In genomic region chr14:55297611-55298323, GRCh38 we compare ENCODE assay signal across 9 cellular contexts. TPM values are rescaled to one million over a fixed set of nuclear protein-coding genes. Genes with fewer than 3 reads are reported as not detected.
DNase-seq lines count a peak whose midpoint lies in the region; ATAC-seq and TF ChIP-seq lines count a peak whose summit lies in the region.
"Had no signal": no experiment of that assay in that cellular context is flagged by ENCODE, and none has a peak within 500 bp of the region (broad histone marks: within the 10 kb centered on the region; RNA-seq: fewer than 3 reads in every experiment).

No MANE protein-coding gene starts in this region.

- no peaks in the 10 kb centered on the region for H3K27me3 Mint-ChIP-seq in GM23338 (ENCODE audit: insufficient read depth, low read depth, poor library complexity)
- no peaks in the 10 kb centered on the region for H3K27me3 Mint-ChIP-seq in endothelial cell (ENCODE audit: unreplicated experiment)

- no peak for ATAC-seq in GM23338
- peak; percentile 82 for ATAC-seq in left lung

- H3K36me3 Mint-ChIP-seq in GM23338 (ENCODE audit: low read depth) (peaks cover 4% of the 10 kb centered on the region; the same call in 1 of the 3 replicates), endothelial cell (ENCODE audit: low read depth, unreplicated experiment) (no peaks in the 10 kb centered on the region)

- peaks cover 5% of the 10 kb centered on the region for H4K20me1 ChIP-seq in GM23338 (replicated peaks; ENCODE audit: insufficient read depth)

- H3K9me3 ChIP-seq in left lung, result no peaks in the 10 kb centered on the region

- no peaks in the 10 kb centered on the region for H3F3A ChIP-seq in GM23338 (replicated peaks; ENCODE audit: low read depth)

- H3K4me3 ChIP-seq in GM23338 (no peak overlapping the region), left lung (no peak overlapping the region)

- H3K4me2 ChIP-seq in GM23338, result no peak overlapping the region

- no peaks in the 10 kb centered on the region for H3K9me3 Mint-ChIP-seq in GM23338
- no peaks in the 10 kb centered on the region for H3K9me3 Mint-ChIP-seq in endothelial cell (ENCODE audit: unreplicated experiment)

- H3K4me1 Mint-ChIP-seq in GM23338 (peaks cover 15% of the 10 kb centered on the region; the same call in 2 of the 3 replicates), endothelial cell (ENCODE audit: unreplicated experiment) (peaks cover 4% of the 10 kb centered on the region)

- intact Hi-C loops in left lung (cut with DNase I), result no loop called here

- H3K27ac Mint-ChIP-seq in GM23338 (no peak overlapping the region), endothelial cell (ENCODE audit: unreplicated experiment) (no peak overlapping the region)

- no peak overlapping the region for H3K4me3 Mint-ChIP-seq in GM23338
- no peak overlapping the region for H3K4me3 Mint-ChIP-seq in endothelial cell (ENCODE audit: unreplicated experiment)

- H3K9me2 ChIP-seq in GM23338 (ENCODE audit: insufficient read depth), result no peaks in the 10 kb centered on the region

- peak; percentile 90 for DNase-seq in DMS53 (lab: John Stamatoyannopoulos, UW)
- peak; percentile 27 for DNase-seq in GM23338 (ENCODE audit: low spot score)
- DNase-seq in activated CD4-positive, alpha-beta T cell treated with anti-CD3 and anti-CD28 coated beads for 4 hours, result peak; percentile 19 to 39
- peak in 1 of 2 donors; percentile 67 for DNase-seq in left lung
- no peak for DNase-seq in endothelial cell (ENCODE audit: low spot score)
- no peak for DNase-seq in AML-193 (lab: John Stamatoyannopoulos, UW)
- DNase-seq in DMS153 treated with DMSO at 0.1 percent for 48 hours (lab: John Stamatoyannopoulos, UW; ENCODE audit: unreplicated experiment), result no peak
- DNase-seq in activated CD4-positive, CD25-positive, alpha-beta regulatory T cell (lab: John Stamatoyannopoulos, UW), result no peak
- DNase-seq: NCI-H2081 treated with DMSO at 0.1 percent for 48 hours had no signal

- H2AFZ ChIP-seq in GM23338, result no peak overlapping the region

- TF ChIP-seq CTCF in GM23338 (conservative IDR thresholded peaks at IDR 0.05; ENCODE audit: low read depth in 2 of 2) (peak; percentile 27 to 32; a peak in 3 of 4 replicates), left lung (IDR thresholded peaks at IDR 0.05) (no peak), endothelial cell (IDR thresholded peaks at IDR 0.05; ENCODE audit: unreplicated experiment) (no peak)

- H3K36me3 ChIP-seq in GM23338 (ENCODE audit: insufficient read depth), result no peaks in the 10 kb centered on the region
- peaks cover 0 to 5% of the 10 kb centered on the region in 2 donors for H3K36me3 ChIP-seq in left lung

- peaks cover 66% of the 10 kb centered on the region for H3K79me2 ChIP-seq in GM23338 (replicated peaks; ENCODE audit: insufficient read depth)

- H3K27me3 ChIP-seq in GM23338 (ENCODE audit: insufficient read depth) (no peaks in the 10 kb centered on the region), left lung (no peaks in the 10 kb centered on the region)

- H3K27ac ChIP-seq in GM23338 (ENCODE audit: low read depth) (no peak overlapping the region), left lung (peak overlapping the region; percentile 34 to 70)

- H3K4me1 ChIP-seq in GM23338 (ENCODE audit: insufficient read depth) (peaks cover 7% of the 10 kb centered on the region), left lung (peaks cover 5 to 53% of the 10 kb centered on the region in 2 donors)

TF ChIP-seq in GM23338, 12 proteins besides CTCF, POLR2A, EP300 and RAD21 (continues in another document):
- TF ChIP-seq EZH2 (IDR thresholded peaks at IDR 0.05; ENCODE audit: low read depth, unreplicated experiment), result no peak
- TF ChIP-seq EZH2phosphoT487 (IDR thresholded peaks at IDR 0.05; ENCODE audit: unreplicated experiment), result no peak
- no peak for TF ChIP-seq JUNB (IDR thresholded peaks at IDR 0.05; ENCODE audit: unreplicated experiment)
- no peak for TF ChIP-seq CREB1 (CRISPR knock-in tag; IDR thresholded peaks at IDR 0.05; ENCODE audit: low read depth)
- no peak for TF ChIP-seq ZNF331 (CRISPR knock-in tag; IDR thresholded peaks at IDR 0.05; ENCODE audit: low read depth)
- no peak for TF ChIP-seq POLR2AphosphoS5 (IDR thresholded peaks at IDR 0.05; ENCODE audit: low read depth)
- TF ChIP-seq ZNF114 (CRISPR knock-in tag; IDR thresholded peaks at IDR 0.05), result no peak
- no peak for TF ChIP-seq ETS1 (IDR thresholded peaks at IDR 0.05)
- no peak for TF ChIP-seq STAT1 (IDR thresholded peaks at IDR 0.05; ENCODE audit: unreplicated experiment)
- TF ChIP-seq REST (IDR thresholded peaks at IDR 0.05; ENCODE audit: unreplicated experiment), result no peak

RNA-seq across cellular contexts. Expression of gene FBXO34, which starts 26.5 kb away (rescaled TPM):
- 12.2 and 13.4 TPM in 2 replicates for total RNA-seq in GM23338 (2014; rRNA removed; shearing (Covaris generic))
- polyA plus RNA-seq in GM23338 (2016; fragmentation: Nextera tagmentation; extraction: Ambion mirVana), result 7.0 and 9.4 TPM in 2 replicates
- total RNA-seq in left lung, result 10 to 100 TPM; 24.4 to 24.5 TPM
- 14.2 TPM for total RNA-seq in endothelial cell (ENCODE audit: unreplicated experiment)

Comparison
In these comparisons a context has a peak if more than half of its experiments do, and no peak if none do; other contexts are left out.
1. DNase-seq: peak in DMS53 (single experiment), GM23338 (single experiment) and activated CD4-positive, alpha-beta T cell treated with anti-CD3 and anti-CD28 coated beads for 4 hours (2 of 2); none in endothelial cell (single experiment), AML-193 (0 of 2), DMS153 treated with DMSO at 0.1 percent for 48 hours (single experiment) and activated CD4-positive, CD25-positive, alpha-beta regulatory T cell (0 of 4).
2. CTCF ChIP-seq: peak in GM23338 (2 of 2); none in left lung (0 of 2) and endothelial cell (single experiment).